Comparison of ENCODE assay signal across 22 cellular contexts in the genomic region with DNA sequence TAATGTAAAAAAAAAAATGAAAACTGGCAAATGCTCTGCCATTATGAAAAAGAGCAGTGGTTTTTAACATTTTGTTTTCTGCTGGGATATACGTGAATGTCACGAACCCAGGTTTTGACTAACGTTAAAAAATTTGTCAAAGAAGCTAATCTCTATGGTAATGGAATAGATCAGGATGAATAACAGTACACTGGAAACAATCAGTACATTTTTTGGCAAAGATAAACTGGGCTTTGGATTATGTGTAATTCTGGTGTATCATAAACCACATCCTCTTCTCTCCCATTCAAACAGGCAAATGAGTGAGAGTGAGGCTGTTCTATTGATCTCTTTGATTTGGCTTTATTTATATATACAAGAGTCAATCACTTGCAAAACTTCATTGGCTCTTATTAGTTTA.
"Had no signal": no experiment of that assay in that cellular context is flagged by ENCODE, and none has a peak within 500 bp of the region (broad histone marks: within the 10 kb centered on the region; RNA-seq: fewer than 3 reads in every experiment).

No MANE protein-coding gene starts in this region.

- H3K4me1 ChIP-seq: esophagus muscularis mucosa, left lung, psoas muscle, upper lobe of left lung, uterus had no signal

- H3K36me3 ChIP-seq: esophagus muscularis mucosa, gastrocnemius medialis, heart right ventricle, left lung, lower lobe of right lung, right lobe of liver, tibial artery, upper lobe of left lung, uterus had no signal

- H3K27ac ChIP-seq: coronary artery, epithelial cell of prostate, esophagus muscularis mucosa, gastrocnemius medialis, heart right ventricle, left lung, lower lobe of right lung, psoas muscle, right lobe of liver, tibial artery, upper lobe of left lung, uterus had no signal

- H3K9me3 ChIP-seq: gastrocnemius medialis, right lobe of liver, tibial artery, upper lobe of left lung, uterus had no signal

- H3K27me3 ChIP-seq: gastrocnemius medialis, heart right ventricle, left lung, right lobe of liver, tibial artery, upper lobe of left lung, uterus had no signal

- H3K4me3 ChIP-seq: coronary artery, esophagus muscularis mucosa, gastrocnemius medialis, heart right ventricle, left lung, lower lobe of right lung, psoas muscle, right lobe of liver, tibial artery, upper lobe of left lung, uterus had no signal

- DNase-seq: effector CD4-positive, alpha-beta T cell; gastrocnemius medialis; heart right ventricle; hypothalamus; islet precursor cell; left lung; lower lobe of right lung; mesendoderm; naive B cell; occipital lobe; psoas muscle; retina; right lobe of liver; stimulated activated CD4-positive, alpha-beta T cell treated with anti-CD3 and anti-CD28 coated beads, Interleukin-4, amount 100 ng/mL, for 1 hour; stimulated activated CD8-positive, alpha-beta memory T cell treated with anti-CD3 and anti-CD28 coated beads, Interleukin-4, amount 100 ng/mL, for 48 hours; stimulated activated naive CD8-positive, alpha-beta T cell treated with anti-CD3 and anti-CD28 coated beads, Interleukin-15, Interleukin-2, amounts not matched to agents 100 U/mL and 50 U/mL, for 24 hours; tibial artery; upper lobe of left lung; uterus had no signal
